ENCODE assay signal across 1 cellular context in genomic region chr10:110844617-110844881, GRCh38.
TF ChIP-seq lines count a peak whose summit lies in the region.

No MANE protein-coding gene starts in this region.

TF ChIP-seq in HEK293, 187 proteins besides CTCF, POLR2A, EP300 and RAD21 (continued from another document):
- peak; percentile 51 for TF ChIP-seq ZFHX2 (tag by site-specific recombination; conservative IDR thresholded peaks at IDR 0.05)
- 0 out of 2 replicates have a peak, but pooled peaks have one; percentile 58 for TF ChIP-seq EGR2 (tag by site-specific recombination; IDR thresholded peaks at IDR 0.05; ENCODE audit: low read depth)
